Comparison of ENCODE assay signal across 1 cellular context in the genomic region with DNA sequence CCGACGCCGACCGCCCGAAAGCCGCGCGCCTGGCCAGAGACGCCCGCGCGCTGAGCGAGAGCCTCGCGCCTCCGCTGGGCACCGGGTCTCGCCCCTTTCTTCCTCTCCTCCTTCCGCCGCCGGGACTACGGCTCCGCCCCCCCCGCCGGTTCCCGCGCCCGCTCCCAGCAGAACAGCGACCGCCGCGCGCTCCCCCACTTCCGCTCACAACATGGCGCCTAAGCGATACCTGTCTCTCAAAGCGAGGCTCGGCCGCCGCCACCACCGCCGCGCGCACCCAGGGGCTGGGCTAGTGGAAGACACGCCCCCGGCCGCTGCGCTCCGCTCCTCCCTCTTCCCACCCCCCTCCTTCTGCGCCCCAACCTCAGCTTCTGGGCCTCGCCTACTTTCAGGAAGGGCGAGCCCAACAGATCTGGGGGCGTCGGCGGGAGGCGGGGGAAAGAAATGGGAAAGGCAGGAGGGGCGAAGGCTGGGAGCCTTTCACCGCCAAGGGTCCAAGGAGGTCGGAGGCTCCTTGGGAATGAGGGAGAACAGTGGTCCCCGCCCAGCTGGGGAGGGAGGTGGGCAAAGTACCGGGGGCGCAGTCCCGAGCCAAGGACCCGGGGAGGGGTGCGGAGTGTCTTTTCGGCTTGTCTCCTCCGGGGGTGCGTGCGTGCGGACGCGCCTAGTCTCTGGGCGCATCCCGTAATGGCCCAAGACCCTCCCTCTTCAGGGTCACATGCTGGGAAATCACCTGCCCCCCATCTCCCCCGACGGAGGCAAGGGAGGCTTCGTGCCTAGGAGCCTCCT.
TF ChIP-seq lines count a peak whose summit lies in the region.

A gene (minus strand): TSS at position 100 of the 789 bp plus-strand sequence. CDS start 277 bp downstream, outside the sequence.

TF ChIP-seq in HepG2, 621 proteins besides CTCF, POLR2A, EP300 and RAD21 (continued from another document and continues in another):
- TF ChIP-seq, protein P1, sequence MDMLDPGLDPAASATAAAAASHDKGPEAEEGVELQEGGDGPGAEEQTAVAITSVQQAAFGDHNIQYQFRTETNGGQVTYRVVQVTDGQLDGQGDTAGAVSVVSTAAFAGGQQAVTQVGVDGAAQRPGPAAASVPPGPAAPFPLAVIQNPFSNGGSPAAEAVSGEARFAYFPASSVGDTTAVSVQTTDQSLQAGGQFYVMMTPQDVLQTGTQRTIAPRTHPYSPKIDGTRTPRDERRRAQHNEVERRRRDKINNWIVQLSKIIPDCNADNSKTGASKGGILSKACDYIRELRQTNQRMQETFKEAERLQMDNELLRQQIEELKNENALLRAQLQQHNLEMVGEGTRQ (IDR thresholded peaks at IDR 0.05; ENCODE audit: low read depth, low read length), result no peak
- TF ChIP-seq, protein P1 (CRISPR knock-in tag; IDR thresholded peaks at IDR 0.05; ENCODE audit: borderline replicate concordance), result no peak
- TF ChIP-seq, protein P2, sequence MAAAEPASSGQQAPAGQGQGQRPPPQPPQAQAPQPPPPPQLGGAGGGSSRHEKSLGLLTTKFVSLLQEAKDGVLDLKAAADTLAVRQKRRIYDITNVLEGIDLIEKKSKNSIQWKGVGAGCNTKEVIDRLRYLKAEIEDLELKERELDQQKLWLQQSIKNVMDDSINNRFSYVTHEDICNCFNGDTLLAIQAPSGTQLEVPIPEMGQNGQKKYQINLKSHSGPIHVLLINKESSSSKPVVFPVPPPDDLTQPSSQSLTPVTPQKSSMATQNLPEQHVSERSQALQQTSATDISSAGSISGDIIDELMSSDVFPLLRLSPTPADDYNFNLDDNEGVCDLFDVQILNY (CRISPR knock-in tag; conservative IDR thresholded peaks at IDR 0.05), result peak; percentile 62; the same call in 1 of the 2 replicates
- TF ChIP-seq, protein P3, sequence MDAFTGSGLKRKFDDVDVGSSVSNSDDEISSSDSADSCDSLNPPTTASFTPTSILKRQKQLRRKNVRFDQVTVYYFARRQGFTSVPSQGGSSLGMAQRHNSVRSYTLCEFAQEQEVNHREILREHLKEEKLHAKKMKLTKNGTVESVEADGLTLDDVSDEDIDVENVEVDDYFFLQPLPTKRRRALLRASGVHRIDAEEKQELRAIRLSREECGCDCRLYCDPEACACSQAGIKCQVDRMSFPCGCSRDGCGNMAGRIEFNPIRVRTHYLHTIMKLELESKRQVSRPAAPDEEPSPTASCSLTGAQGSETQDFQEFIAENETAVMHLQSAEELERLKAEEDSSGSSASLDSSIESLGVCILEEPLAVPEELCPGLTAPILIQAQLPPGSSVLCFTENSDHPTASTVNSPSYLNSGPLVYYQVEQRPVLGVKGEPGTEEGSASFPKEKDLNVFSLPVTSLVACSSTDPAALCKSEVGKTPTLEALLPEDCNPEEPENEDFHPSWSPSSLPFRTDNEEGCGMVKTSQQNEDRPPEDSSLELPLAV (CRISPR knock-in tag; conservative IDR thresholded peaks at IDR 0.05; ENCODE audit: low read depth), result no peak
- TF ChIP-seq MAZ (IDR thresholded peaks at IDR 0.05; ENCODE audit: borderline replicate concordance, low read depth, low read length) (no peak), MAZ (CRISPR knock-in tag; IDR thresholded peaks at IDR 0.05; ENCODE audit: low read depth) (peak; percentile 67), STAG1 (CRISPR knock-in tag; IDR thresholded peaks at IDR 0.05) (no peak), KDM1A (CRISPR knock-in tag; IDR thresholded peaks at IDR 0.05) (no peak), NCOA5 (CRISPR knock-in tag; IDR thresholded peaks at IDR 0.05) (no peak), ZNF256 (CRISPR knock-in tag; conservative IDR thresholded peaks at IDR 0.05) (no peak), SIN3A (IDR thresholded peaks at IDR 0.05; ENCODE audit: borderline replicate concordance, low read depth, low read length) (no peak), HHEX (CRISPR knock-in tag; IDR thresholded peaks at IDR 0.05) (no peak), ZFYVE20 (CRISPR knock-in tag; IDR thresholded peaks at IDR 0.05; ENCODE audit: borderline replicate concordance, low read depth) (no peak)
- TF ChIP-seq, protein P4, sequence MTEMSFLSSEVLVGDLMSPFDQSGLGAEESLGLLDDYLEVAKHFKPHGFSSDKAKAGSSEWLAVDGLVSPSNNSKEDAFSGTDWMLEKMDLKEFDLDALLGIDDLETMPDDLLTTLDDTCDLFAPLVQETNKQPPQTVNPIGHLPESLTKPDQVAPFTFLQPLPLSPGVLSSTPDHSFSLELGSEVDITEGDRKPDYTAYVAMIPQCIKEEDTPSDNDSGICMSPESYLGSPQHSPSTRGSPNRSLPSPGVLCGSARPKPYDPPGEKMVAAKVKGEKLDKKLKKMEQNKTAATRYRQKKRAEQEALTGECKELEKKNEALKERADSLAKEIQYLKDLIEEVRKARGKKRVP (CRISPR knock-in tag; IDR thresholded peaks at IDR 0.05), result no peak
- TF ChIP-seq, protein P5, sequence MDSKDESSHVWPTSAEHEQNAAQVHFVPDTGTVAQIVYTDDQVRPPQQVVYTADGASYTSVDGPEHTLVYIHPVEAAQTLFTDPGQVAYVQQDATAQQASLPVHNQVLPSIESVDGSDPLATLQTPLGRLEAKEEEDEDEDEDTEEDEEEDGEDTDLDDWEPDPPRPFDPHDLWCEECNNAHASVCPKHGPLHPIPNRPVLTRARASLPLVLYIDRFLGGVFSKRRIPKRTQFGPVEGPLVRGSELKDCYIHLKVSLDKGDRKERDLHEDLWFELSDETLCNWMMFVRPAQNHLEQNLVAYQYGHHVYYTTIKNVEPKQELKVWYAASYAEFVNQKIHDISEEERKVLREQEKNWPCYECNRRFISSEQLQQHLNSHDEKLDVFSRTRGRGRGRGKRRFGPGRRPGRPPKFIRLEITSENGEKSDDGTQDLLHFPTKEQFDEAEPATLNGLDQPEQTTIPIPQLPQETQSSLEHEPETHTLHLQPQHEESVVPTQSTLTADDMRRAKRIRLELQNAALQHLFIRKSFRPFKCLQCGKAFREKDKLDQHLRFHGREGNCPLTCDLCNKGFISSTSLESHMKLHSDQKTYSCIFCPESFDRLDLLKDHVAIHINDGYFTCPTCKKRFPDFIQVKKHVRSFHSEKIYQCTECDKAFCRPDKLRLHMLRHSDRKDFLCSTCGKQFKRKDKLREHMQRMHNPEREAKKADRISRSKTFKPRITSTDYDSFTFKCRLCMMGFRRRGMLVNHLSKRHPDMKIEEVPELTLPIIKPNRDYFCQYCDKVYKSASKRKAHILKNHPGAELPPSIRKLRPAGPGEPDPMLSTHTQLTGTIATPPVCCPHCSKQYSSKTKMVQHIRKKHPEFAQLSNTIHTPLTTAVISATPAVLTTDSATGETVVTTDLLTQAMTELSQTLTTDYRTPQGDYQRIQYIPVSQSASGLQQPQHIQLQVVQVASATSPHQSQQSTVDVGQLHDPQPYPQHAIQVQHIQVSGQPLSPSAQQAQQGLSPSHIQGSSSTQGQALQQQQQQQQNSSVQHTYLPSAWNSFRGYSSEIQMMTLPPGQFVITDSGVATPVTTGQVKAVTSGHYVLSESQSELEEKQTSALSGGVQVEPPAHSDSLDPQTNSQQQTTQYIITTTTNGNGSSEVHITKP (CRISPR knock-in tag; IDR thresholded peaks at IDR 0.05; ENCODE audit: low read depth), result peak; percentile 91; the same call in 1 of the 2 replicates
- TF ChIP-seq, protein P6, sequence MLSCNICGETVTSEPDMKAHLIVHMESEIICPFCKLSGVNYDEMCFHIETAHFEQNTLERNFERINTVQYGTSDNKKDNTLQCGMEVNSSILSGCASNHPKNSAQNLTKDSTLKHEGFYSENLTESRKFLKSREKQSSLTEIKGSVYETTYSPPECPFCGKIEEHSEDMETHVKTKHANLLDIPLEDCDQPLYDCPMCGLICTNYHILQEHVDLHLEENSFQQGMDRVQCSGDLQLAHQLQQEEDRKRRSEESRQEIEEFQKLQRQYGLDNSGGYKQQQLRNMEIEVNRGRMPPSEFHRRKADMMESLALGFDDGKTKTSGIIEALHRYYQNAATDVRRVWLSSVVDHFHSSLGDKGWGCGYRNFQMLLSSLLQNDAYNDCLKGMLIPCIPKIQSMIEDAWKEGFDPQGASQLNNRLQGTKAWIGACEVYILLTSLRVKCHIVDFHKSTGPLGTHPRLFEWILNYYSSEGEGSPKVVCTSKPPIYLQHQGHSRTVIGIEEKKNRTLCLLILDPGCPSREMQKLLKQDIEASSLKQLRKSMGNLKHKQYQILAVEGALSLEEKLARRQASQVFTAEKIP (CRISPR knock-in tag; IDR thresholded peaks at IDR 0.05; ENCODE audit: borderline replicate concordance), result no peak
- TF ChIP-seq, protein P7, sequence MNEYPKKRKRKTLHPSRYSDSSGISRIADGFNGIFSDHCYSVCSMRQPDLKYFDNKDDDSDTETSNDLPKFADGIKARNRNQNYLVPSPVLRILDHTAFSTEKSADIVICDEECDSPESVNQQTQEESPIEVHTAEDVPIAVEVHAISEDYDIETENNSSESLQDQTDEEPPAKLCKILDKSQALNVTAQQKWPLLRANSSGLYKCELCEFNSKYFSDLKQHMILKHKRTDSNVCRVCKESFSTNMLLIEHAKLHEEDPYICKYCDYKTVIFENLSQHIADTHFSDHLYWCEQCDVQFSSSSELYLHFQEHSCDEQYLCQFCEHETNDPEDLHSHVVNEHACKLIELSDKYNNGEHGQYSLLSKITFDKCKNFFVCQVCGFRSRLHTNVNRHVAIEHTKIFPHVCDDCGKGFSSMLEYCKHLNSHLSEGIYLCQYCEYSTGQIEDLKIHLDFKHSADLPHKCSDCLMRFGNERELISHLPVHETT (CRISPR knock-in tag; conservative IDR thresholded peaks at IDR 0.05), result 0 out of 2 replicates have a peak, but pooled peaks have one; percentile 69
- TF ChIP-seq, protein P8, sequence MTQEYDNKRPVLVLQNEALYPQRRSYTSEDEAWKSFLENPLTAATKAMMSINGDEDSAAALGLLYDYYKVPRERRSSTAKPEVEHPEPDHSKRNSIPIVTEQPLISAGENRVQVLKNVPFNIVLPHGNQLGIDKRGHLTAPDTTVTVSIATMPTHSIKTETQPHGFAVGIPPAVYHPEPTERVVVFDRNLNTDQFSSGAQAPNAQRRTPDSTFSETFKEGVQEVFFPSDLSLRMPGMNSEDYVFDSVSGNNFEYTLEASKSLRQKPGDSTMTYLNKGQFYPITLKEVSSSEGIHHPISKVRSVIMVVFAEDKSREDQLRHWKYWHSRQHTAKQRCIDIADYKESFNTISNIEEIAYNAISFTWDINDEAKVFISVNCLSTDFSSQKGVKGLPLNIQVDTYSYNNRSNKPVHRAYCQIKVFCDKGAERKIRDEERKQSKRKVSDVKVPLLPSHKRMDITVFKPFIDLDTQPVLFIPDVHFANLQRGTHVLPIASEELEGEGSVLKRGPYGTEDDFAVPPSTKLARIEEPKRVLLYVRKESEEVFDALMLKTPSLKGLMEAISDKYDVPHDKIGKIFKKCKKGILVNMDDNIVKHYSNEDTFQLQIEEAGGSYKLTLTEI (CRISPR knock-in tag; conservative IDR thresholded peaks at IDR 0.05), result no peak
- TF ChIP-seq, protein P9, sequence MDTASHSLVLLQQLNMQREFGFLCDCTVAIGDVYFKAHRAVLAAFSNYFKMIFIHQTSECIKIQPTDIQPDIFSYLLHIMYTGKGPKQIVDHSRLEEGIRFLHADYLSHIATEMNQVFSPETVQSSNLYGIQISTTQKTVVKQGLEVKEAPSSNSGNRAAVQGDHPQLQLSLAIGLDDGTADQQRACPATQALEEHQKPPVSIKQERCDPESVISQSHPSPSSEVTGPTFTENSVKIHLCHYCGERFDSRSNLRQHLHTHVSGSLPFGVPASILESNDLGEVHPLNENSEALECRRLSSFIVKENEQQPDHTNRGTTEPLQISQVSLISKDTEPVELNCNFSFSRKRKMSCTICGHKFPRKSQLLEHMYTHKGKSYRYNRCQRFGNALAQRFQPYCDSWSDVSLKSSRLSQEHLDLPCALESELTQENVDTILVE (CRISPR knock-in tag; IDR thresholded peaks at IDR 0.05), result peak; percentile 52; the same call in 1 of the 2 replicates
- TF ChIP-seq, protein P10, sequence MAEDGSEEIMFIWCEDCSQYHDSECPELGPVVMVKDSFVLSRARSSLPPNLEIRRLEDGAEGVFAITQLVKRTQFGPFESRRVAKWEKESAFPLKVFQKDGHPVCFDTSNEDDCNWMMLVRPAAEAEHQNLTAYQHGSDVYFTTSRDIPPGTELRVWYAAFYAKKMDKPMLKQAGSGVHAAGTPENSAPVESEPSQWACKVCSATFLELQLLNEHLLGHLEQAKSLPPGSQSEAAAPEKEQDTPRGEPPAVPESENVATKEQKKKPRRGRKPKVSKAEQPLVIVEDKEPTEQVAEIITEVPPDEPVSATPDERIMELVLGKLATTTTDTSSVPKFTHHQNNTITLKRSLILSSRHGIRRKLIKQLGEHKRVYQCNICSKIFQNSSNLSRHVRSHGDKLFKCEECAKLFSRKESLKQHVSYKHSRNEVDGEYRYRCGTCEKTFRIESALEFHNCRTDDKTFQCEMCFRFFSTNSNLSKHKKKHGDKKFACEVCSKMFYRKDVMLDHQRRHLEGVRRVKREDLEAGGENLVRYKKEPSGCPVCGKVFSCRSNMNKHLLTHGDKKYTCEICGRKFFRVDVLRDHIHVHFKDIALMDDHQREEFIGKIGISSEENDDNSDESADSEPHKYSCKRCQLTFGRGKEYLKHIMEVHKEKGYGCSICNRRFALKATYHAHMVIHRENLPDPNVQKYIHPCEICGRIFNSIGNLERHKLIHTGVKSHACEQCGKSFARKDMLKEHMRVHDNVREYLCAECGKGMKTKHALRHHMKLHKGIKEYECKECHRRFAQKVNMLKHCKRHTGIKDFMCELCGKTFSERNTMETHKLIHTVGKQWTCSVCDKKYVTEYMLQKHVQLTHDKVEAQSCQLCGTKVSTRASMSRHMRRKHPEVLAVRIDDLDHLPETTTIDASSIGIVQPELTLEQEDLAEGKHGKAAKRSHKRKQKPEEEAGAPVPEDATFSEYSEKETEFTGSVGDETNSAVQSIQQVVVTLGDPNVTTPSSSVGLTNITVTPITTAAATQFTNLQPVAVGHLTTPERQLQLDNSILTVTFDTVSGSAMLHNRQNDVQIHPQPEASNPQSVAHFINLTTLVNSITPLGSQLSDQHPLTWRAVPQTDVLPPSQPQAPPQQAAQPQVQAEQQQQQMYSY (CRISPR knock-in tag; IDR thresholded peaks at IDR 0.05), result no peak
